ENCODE assay signal across 20 cellular contexts in genomic region chr17:1099242-1099641, GRCh38.
"Had no signal": no experiment of that assay in that cellular context is flagged by ENCODE, and none has a peak within 500 bp of the region (broad histone marks: within the 10 kb centered on the region; RNA-seq: fewer than 3 reads in every experiment).

No MANE protein-coding gene starts in this region.

- H3K9me3 ChIP-seq: body of pancreas, lower lobe of right lung, right atrium auricular region, SK-N-SH, thoracic aorta, upper lobe of left lung had no signal

- H3K27ac ChIP-seq: body of pancreas, foreskin keratinocyte, right atrium auricular region had no signal

- H3K27ac Mint-ChIP-seq: endodermal cell, nephron, progenitor cell of endocrine pancreas had no signal

- H3K4me3 Mint-ChIP-seq: activated CD4-positive, alpha-beta T cell treated with anti-CD3 and anti-CD28 coated beads, Interleukin-2, amount 10 ng/mL, durations not matched to agents 7 days and 5 days; endodermal cell; nephron had no signal

- H3K4me1 Mint-ChIP-seq: endodermal cell had no signal

- H3K9me3 Mint-ChIP-seq: activated CD4-positive, alpha-beta T cell treated with anti-CD3 and anti-CD28 coated beads, Interleukin-2, amount 10 ng/mL, durations not matched to agents 7 days and 5 days; endodermal cell; nephron had no signal

- DNase-seq: activated CD4-positive, alpha-beta T cell treated with anti-CD3 and anti-CD28 coated beads, Interleukin-2, amount 10 ng/mL, durations not matched to agents 7 days and 5 days; activated naive CD4-positive, alpha-beta T cell; body of pancreas; caudate nucleus; endodermal cell; foreskin keratinocyte; hippocampal formation; islet precursor cell; left colon; lower lobe of right lung; SK-N-SH; stimulated activated CD4-positive, alpha-beta T cell treated with anti-CD3 and anti-CD28 coated beads, Interleukin-15, amount 100 ng/mL, for 24 hours; stimulated activated CD4-positive, alpha-beta T cell treated with anti-CD3 and anti-CD28 coated beads, Interleukin-2, amount 100 ng/mL, for 48 hours; upper lobe of left lung had no signal

- H3K27me3 Mint-ChIP-seq: activated CD4-positive, alpha-beta T cell treated with anti-CD3 and anti-CD28 coated beads, Interleukin-2, amount 10 ng/mL, durations not matched to agents 7 days and 5 days; progenitor cell of endocrine pancreas had no signal

- H3K27me3 ChIP-seq: body of pancreas, foreskin keratinocyte, right atrium auricular region, upper lobe of left lung had no signal

- H3K4me3 ChIP-seq: body of pancreas, lower lobe of right lung, right atrium auricular region, skin epidermis, thoracic aorta, upper lobe of left lung had no signal

- ATAC-seq: activated CD4-positive, CD25-positive, alpha-beta regulatory T cell treated with anti-CD3 and anti-CD28 coated beads, Interleukin-2, amount 50 U/mL, for 24 hours; body of pancreas; foreskin keratinocyte had no signal
